ENCODE assay signal across 19 cellular contexts in genomic region chr3:194579091-194579606, GRCh38. TPM values are rescaled to one million over a fixed set of nuclear protein-coding genes. Genes with fewer than 3 reads are reported as not detected.
DNase-seq lines count a peak whose midpoint lies in the region; ATAC-seq, FAIRE-seq and TF ChIP-seq lines count a peak whose summit lies in the region.
"Had no signal": no experiment of that assay in that cellular context is flagged by ENCODE, and none has a peak within 500 bp of the region (broad histone marks: within the 10 kb centered on the region; RNA-seq: fewer than 3 reads in every experiment).

No MANE protein-coding gene starts in this region.

- H3K9me1 ChIP-seq in K562 (ENCODE audit: control insufficient read depth, insufficient read depth, low read length), result no peaks in the 10 kb centered on the region

- POLR2A ChIA-PET in K562 (lab: Yijun Ruan, JAX), result interaction anchor here (0.8 to 1.0 kb wide), 2 partner anchors 10 to 615 kb away, joined by 3 read pairs; no protein-coding TSS in a partner anchor

- H3K36me3 ChIP-seq in K562 (ENCODE audit: control insufficient read depth, insufficient read depth, low read length) (no peaks in the 10 kb centered on the region), left ventricle myocardium inferior (no peaks in the 10 kb centered on the region), lower lobe of right lung (no peaks in the 10 kb centered on the region)
- H3K36me3 ChIP-seq: vagina had no signal

- no peak overlapping the region for H3K9ac ChIP-seq in K562 (ENCODE audit: insufficient read depth in 1 of 2, low read depth in 2 of 2, low read length in 2 of 2)

- no peak for TF ChIP-seq RAD21 in K562 (CRISPR knock-in tag; conservative IDR thresholded peaks at IDR 0.05 in 1 of 2, IDR thresholded peaks at IDR 0.05 in 1 of 2)

- WGBS in K562 (ENCODE audit: insufficient coverage, low coverage, missing lambda C conversion rate), result 81% methylated on average over 8 of the region's 8 CpGs

- H3K27ac ChIP-seq in K562 (ENCODE audit: extremely low read depth, low read depth, low read length), result no peak overlapping the region
- peak overlapping the region; percentile 69 for H3K27ac ChIP-seq in left ventricle myocardium inferior (replicated peaks)
- H3K27ac ChIP-seq in lower lobe of right lung, result no peak overlapping the region

- H3K79me2 ChIP-seq in K562 (ENCODE audit: control insufficient read depth, insufficient read depth, low read length), result peaks cover 4% of the 10 kb centered on the region

- ATAC-seq in K562, result no peak
- ATAC-seq in GM19455 (IDR thresholded peaks at IDR 0.05; ENCODE audit: unreplicated experiment), result no peak
- no peak for ATAC-seq in lower lobe of right lung
- ATAC-seq in HG02623 (IDR thresholded peaks at IDR 0.05; ENCODE audit: unreplicated experiment), result no peak
- ATAC-seq: stimulated activated naive B cell treated with anti-CD40 and anti-IgM and Interleukin-4, amounts not matched to agents 10 μg/mL and 1 μg/mL and 100 μg/mL, for 72 hours had no signal

- TF ChIP-seq CTCF in GM10266 (IDR thresholded peaks at IDR 0.05; ENCODE audit: control insufficient read depth, insufficient read depth, low read depth, missing control alignments) (no peak), K562 (IDR thresholded peaks at IDR 0.05 in 2 of 3, conservative IDR thresholded peaks at IDR 0.05 in 1 of 3; ENCODE audit: insufficient read depth in 2 of 3, low read depth in 1 of 3, low read length in 3 of 3) (no peak), left ventricle myocardium inferior (IDR thresholded peaks at IDR 0.05; ENCODE audit: borderline replicate concordance) (no peak), lower lobe of right lung (IDR thresholded peaks at IDR 0.05) (no peak)

- H3K4me2 ChIP-seq in K562 (ENCODE audit: insufficient read depth, low read length), result no peak overlapping the region

- H2AFZ ChIP-seq in K562 (ENCODE audit: low read depth, low read length), result no peak overlapping the region

- H3K9me3 ChIP-seq in K562 (replicated peaks; ENCODE audit: control insufficient read depth, insufficient read depth, low read depth, low read length) (no peaks in the 10 kb centered on the region), left ventricle myocardium inferior (replicated peaks) (no peaks in the 10 kb centered on the region), lower lobe of right lung (no peaks in the 10 kb centered on the region)
- H3K9me3 ChIP-seq: vagina had no signal

- BruUV-seq in K562 (replicated peaks; lab: Mats Ljungman, UMichigan), result no TSS peak

- H3K4me3 ChIP-seq in K562, result no peak overlapping the region
- H3K4me3 ChIP-seq in left ventricle myocardium inferior, result no peak overlapping the region
- H3K4me3 ChIP-seq in lower lobe of right lung, result no peak overlapping the region
- H3K4me3 ChIP-seq: skin epidermis, vagina had no signal

- CTCF ChIA-PET in K562 (lab: Yijun Ruan, JAX; ENCODE audit: low intra/inter-chr PET ratio), result no interaction called here

- intact Hi-C loops in K562 (cut with micrococcal nuclease), result no loop called here
- intact Hi-C loops in left ventricle myocardium inferior (cut with micrococcal nuclease), result no loop called here
- intact Hi-C loops in lower lobe of right lung (cut with DNase I), result no loop called here

- H4K20me1 ChIP-seq in K562 (replicated peaks; ENCODE audit: control insufficient read depth, insufficient read depth, low read length), result no peaks in the 10 kb centered on the region

- in situ Hi-C loops in K562 (cut with MboI), result loop anchor here (5.0 kb wide), 1 partner anchor 97 kb away; no protein-coding TSS in a partner anchor

- H3K27me3 ChIP-seq in K562 (ENCODE audit: control insufficient read depth in 2 of 2, insufficient read depth in 2 of 2, low read length in 2 of 2) (no peaks in the 10 kb centered on the region), left ventricle myocardium inferior (ENCODE audit: low read depth) (no peaks in the 10 kb centered on the region), lower lobe of right lung (ENCODE audit: low read depth) (no peaks in the 10 kb centered on the region)
- H3K27me3 ChIP-seq: vagina had no signal

- no peak for FAIRE-seq in K562 (lab: Jason Lieb, UNC)
- FAIRE-seq: GM18507 had no signal

- no peak for TF ChIP-seq EP300 in K562 (IDR thresholded peaks at IDR 0.05; ENCODE audit: low read length)

- peaks cover 9 to 27% of the 10 kb centered on the region in 2 experiments for H3K4me1 ChIP-seq in K562 (replicated peaks in 1 of 2; ENCODE audit: control insufficient read depth in 2 of 2, insufficient read depth in 2 of 2, low read length in 2 of 2)
- peaks cover 37% of the 10 kb centered on the region for H3K4me1 ChIP-seq in left ventricle myocardium inferior
- peaks cover 10% of the 10 kb centered on the region for H3K4me1 ChIP-seq in lower lobe of right lung

- TF ChIP-seq POLR2A in K562 (conservative IDR thresholded peaks at IDR 0.05), result no peak

- DNase-seq in GM10266 (ENCODE audit: extremely low spot score) (peak; percentile 14), K562 (ENCODE audit: extremely low read depth in 1 of 4, low spot score in 3 of 4) (no peak), left ventricle myocardium inferior (peak; percentile 75), pulmonary artery endothelial cell (ENCODE audit: low read depth, low spot score) (peak; percentile 61), HK-2 (ENCODE audit: unreplicated experiment) (no peak), lower lobe of right lung (no peak)
- DNase-seq: activated CD4-positive, alpha-beta memory T cell treated with anti-CD3 and anti-CD28 coated beads for 36 hours; activated T-cell treated with anti-CD3 and anti-CD28 coated beads, Interleukin-2, amount 50 U/mL, for 48 hours; glutamatergic neuron; islet precursor cell; NCI-H187; NCI-H524 treated with DMSO at 0.1 percent for 48 hours; occipital lobe; stimulated activated naive B cell treated with anti-CD40 and anti-IgM and Interleukin-4, amounts not matched to agents 10 μg/mL and 1 μg/mL and 100 μg/mL, for 72 hours had no signal

TF ChIP-seq in K562, 482 proteins besides CTCF, POLR2A, EP300 and RAD21 (continues in another document):
- TF ChIP-seq, protein P1, sequence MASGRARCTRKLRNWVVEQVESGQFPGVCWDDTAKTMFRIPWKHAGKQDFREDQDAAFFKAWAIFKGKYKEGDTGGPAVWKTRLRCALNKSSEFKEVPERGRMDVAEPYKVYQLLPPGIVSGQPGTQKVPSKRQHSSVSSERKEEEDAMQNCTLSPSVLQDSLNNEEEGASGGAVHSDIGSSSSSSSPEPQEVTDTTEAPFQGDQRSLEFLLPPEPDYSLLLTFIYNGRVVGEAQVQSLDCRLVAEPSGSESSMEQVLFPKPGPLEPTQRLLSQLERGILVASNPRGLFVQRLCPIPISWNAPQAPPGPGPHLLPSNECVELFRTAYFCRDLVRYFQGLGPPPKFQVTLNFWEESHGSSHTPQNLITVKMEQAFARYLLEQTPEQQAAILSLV (tag; IDR thresholded peaks at IDR 0.05), result no peak
- TF ChIP-seq MEIS2 (IDR thresholded peaks at IDR 0.05; ENCODE audit: partially characterized antibody), result peak; percentile 43
- 0 out of 2 replicates have a peak, but pooled peaks have one; percentile 28 for TF ChIP-seq ZNF384 (IDR thresholded peaks at IDR 0.05; ENCODE audit: low read depth, low read length)
- TF ChIP-seq GTF2E2 (tag; IDR thresholded peaks at IDR 0.05), result no peak
- no peak for TF ChIP-seq POU5F1 (IDR thresholded peaks at IDR 0.05; ENCODE audit: borderline replicate concordance, low read depth, low read length, partially characterized antibody)
- TF ChIP-seq FOS (IDR thresholded peaks at IDR 0.05; ENCODE audit: extremely low read depth, insufficient read length), result no peak
- no peak for TF ChIP-seq STAT5A (IDR thresholded peaks at IDR 0.05; ENCODE audit: borderline replicate concordance, low read length)
- no peak for TF ChIP-seq ZNF3 (CRISPR knock-in tag; IDR thresholded peaks at IDR 0.05)
- no peak for TF ChIP-seq MYC (IDR thresholded peaks at IDR 0.05; ENCODE audit: low read depth, low read length)
- no peak for TF ChIP-seq MYC (CRISPR knock-in tag; IDR thresholded peaks at IDR 0.05; ENCODE audit: borderline replicate concordance, low read depth)
- peak; percentile 70; the same call in 1 of the 2 replicates for TF ChIP-seq FOSL1 (tag; conservative IDR thresholded peaks at IDR 0.05)
- no peak for TF ChIP-seq NFE2 (IDR thresholded peaks at IDR 0.05; ENCODE audit: low read depth)
- TF ChIP-seq TBP (optimal IDR thresholded peaks at IDR 0.05; ENCODE audit: low read depth, low read length), result no peak
- no peak for TF ChIP-seq PURB (CRISPR knock-in tag; IDR thresholded peaks at IDR 0.05; ENCODE audit: low read depth)

RNA-seq across cellular contexts. Expression of gene TMEM44, which starts 54.1 kb away (rescaled TPM):
- 57.1 and 107 TPM in 2 replicates for total RNA-seq in K562 (2011; cell fraction: chromatin; rRNA removed; ENCODE audit: low replicate concordance)
- 59.7 and 67.4 TPM in 2 replicates for total RNA-seq in K562 (2011; cell fraction: nucleolus; rRNA removed)
- total RNA-seq in K562 (2011; cell fraction: nucleoplasm; rRNA removed), result 57.2 and 61.1 TPM in 2 replicates
- total RNA-seq in K562 (2014; rRNA removed) (13.1 and 13.8 TPM in 2 replicates), K562 (2014; rRNA removed; fragmentation: Illumina TruSeq; extraction: Trizol) (6.0 and 7.2 TPM in 2 replicates), K562 (2015; rRNA removed; fragmentation: Illumina TruSeq; extraction: Trizol) (7.5 TPM in 2 replicates), K562 (2021) (16.9 and 18.1 TPM in 2 replicates), left ventricle myocardium inferior (7.5 TPM), pulmonary artery endothelial cell (44.4 and 55.1 TPM in 2 replicates), lower lobe of right lung (22.7 TPM)
- polyA plus RNA-seq in K562 (2011; rRNA removed) (13.5 and 14.5 TPM in 2 replicates), K562 (2014; fragmentation: Illumina TruSeq; extraction: Trizol) (11.3 and 12.4 TPM in 2 replicates), K562 (2014; fragmentation: Nextera tagmentation; extraction: Ambion mirVana) (1 to 10 TPM in 1 of 2 experiments, under 1 TPM in 1; 0.53 to 1.7 TPM), K562 (2014; rRNA removed) (15.5 and 16.2 TPM in 2 replicates)
- 11.8 and 16.3 TPM in 2 replicates for polyA plus RNA-seq in K562 (2011; cell fraction: cytosol; rRNA removed)
- polyA plus RNA-seq in K562 (2011; cell fraction: nucleus; rRNA removed), result 44.6 and 76.9 TPM in 2 replicates
- 9.8 and 17.5 TPM in 2 replicates for polyA plus RNA-seq in K562 (2012)
- polyA minus RNA-seq in K562 (2011; rRNA and poly(A)+ RNA removed), result 9.1 and 13.7 TPM in 2 replicates
- 7.7 and 7.8 TPM in 2 replicates for polyA minus RNA-seq in K562 (2011; cell fraction: cytosol; rRNA and poly(A)+ RNA removed)
- 13.4 and 18.8 TPM in 2 replicates for polyA minus RNA-seq in K562 (2011; cell fraction: nucleus; rRNA and poly(A)+ RNA removed)

Comparison
In these comparisons a context has a peak if more than half of its experiments do, and no peak if none do; other contexts are left out.
1. DNase-seq: peak in GM10266 (single experiment), left ventricle myocardium inferior (single experiment) and pulmonary artery endothelial cell (single experiment); none in K562 (0 of 4), HK-2 (single experiment) and lower lobe of right lung (single experiment).